Comparison of ENCODE assay signal across 17 cellular contexts in the genomic region with DNA sequence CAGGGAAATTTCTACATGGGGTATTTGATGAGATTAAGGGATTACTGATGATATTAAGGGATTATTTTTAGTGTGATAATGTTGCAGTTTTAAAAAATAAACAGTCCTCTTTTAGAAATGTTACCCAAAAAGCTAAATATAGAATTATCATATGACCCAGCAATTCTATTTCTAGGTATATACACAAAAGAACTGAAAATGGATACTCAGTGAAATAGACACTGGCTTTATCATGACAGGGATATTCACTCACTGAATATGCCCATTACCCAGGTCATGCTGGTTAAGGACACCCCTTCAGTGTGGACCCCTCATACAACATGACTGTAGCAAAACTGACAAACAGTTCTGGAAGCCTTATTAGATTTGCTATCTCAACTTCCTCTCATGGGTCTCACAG. TPM values are rescaled to one million over a fixed set of nuclear protein-coding genes. Genes with fewer than 3 reads are reported as not detected.
"Had no signal": no experiment of that assay in that cellular context is flagged by ENCODE, and none has a peak within 500 bp of the region (broad histone marks: within the 10 kb centered on the region; RNA-seq: fewer than 3 reads in every experiment).

No MANE protein-coding gene starts in this region.

- H3K27me3 ChIP-seq: neural progenitor cell, ovary, sigmoid colon had no signal

- H3K4me1 ChIP-seq: neural progenitor cell, sigmoid colon had no signal

- ATAC-seq: activated CD4-positive, CD25-positive, alpha-beta regulatory T cell treated with anti-CD3 and anti-CD28 coated beads, Interleukin-2, amount 50 U/mL, for 24 hours had no signal

- H3K9me3 Mint-ChIP-seq: activated T-helper 1 cell treated with anti-CD3 and anti-CD28 coated beads, Interleukin-12 subunit alpha, Interleukin-12 subunit beta, Interleukin-2, Interleukin-4 antibody, amounts not matched to agents 30 ng/mL and 10 ng/mL and 1 ng/mL, durations not matched to agents 14 hours and 24 hours and 36 hours; neural progenitor cell had no signal

- H3K27ac ChIP-seq: neural progenitor cell, ovary, sigmoid colon had no signal

- H3K4me2 ChIP-seq: neural progenitor cell had no signal

- H3K36me3 ChIP-seq: neural progenitor cell, ovary had no signal

- H3K27ac Mint-ChIP-seq: activated T-helper 1 cell treated with anti-CD3 and anti-CD28 coated beads, Interleukin-12 subunit alpha, Interleukin-12 subunit beta, Interleukin-2, Interleukin-4 antibody, amounts not matched to agents 30 ng/mL and 10 ng/mL and 1 ng/mL, durations not matched to agents 14 hours and 24 hours and 36 hours; neural progenitor cell had no signal

- H2AFZ ChIP-seq: neural progenitor cell had no signal

- DNase-seq: activated naive CD4-positive, alpha-beta T cell treated with Interleukin-2 at 50 U/mL for 16 hours; aorta; erythroblast; hippocampal formation; ovary; sigmoid colon; stimulated activated CD4-positive, alpha-beta T cell treated with anti-CD3 and anti-CD28 coated beads, Interleukin-12 subunit alpha, Interleukin-12 subunit beta, amount 100 ng/mL, for 4 hours; stimulated activated CD4-positive, alpha-beta T cell treated with anti-CD3 and anti-CD28 coated beads, Interleukin-2, amount 100 ng/mL, for 24 hours had no signal

- H3K4me3 ChIP-seq: neural progenitor cell, ovary, sigmoid colon had no signal

- H3K4me3 Mint-ChIP-seq: activated T-helper 1 cell treated with anti-CD3 and anti-CD28 coated beads, Interleukin-12 subunit alpha, Interleukin-12 subunit beta, Interleukin-2, Interleukin-4 antibody, amounts not matched to agents 30 ng/mL and 10 ng/mL and 1 ng/mL, durations not matched to agents 14 hours and 24 hours and 36 hours; neural progenitor cell had no signal

- H3K9me3 ChIP-seq: ovary, sigmoid colon had no signal

- H3K9ac ChIP-seq: neural progenitor cell had no signal

RNA-seq across cellular contexts. Expression of a gene that starts 57.0 kb away (rescaled TPM):
- total RNA-seq: activated CD8-positive, alpha-beta memory T cell treated with anti-CD3 and anti-CD28 coated beads for 36 hours; activated T-helper 1 cell treated with anti-CD3 and anti-CD28 coated beads, Interleukin-12 subunit alpha, Interleukin-12 subunit beta, Interleukin-2, Interleukin-4 antibody, amounts not matched to agents 30 ng/mL and 10 ng/mL and 1 ng/mL, durations not matched to agents 14 hours and 24 hours and 36 hours; aorta; dermis microvascular lymphatic vessel endothelial cell; lower leg skin; mesenteric fat pad; ovary; sigmoid colon; T-helper 2 cell treated with Interferon-gamma antibody and Interleukin-4, amounts not matched to agents 100 ng/mL and 5 ng/mL, for 36 hours; urinary bladder had no signal
- polyA plus RNA-seq: aorta, ovary, urinary bladder had no signal
